1 cellular context compared by ENCODE assay signal in the genomic region with DNA sequence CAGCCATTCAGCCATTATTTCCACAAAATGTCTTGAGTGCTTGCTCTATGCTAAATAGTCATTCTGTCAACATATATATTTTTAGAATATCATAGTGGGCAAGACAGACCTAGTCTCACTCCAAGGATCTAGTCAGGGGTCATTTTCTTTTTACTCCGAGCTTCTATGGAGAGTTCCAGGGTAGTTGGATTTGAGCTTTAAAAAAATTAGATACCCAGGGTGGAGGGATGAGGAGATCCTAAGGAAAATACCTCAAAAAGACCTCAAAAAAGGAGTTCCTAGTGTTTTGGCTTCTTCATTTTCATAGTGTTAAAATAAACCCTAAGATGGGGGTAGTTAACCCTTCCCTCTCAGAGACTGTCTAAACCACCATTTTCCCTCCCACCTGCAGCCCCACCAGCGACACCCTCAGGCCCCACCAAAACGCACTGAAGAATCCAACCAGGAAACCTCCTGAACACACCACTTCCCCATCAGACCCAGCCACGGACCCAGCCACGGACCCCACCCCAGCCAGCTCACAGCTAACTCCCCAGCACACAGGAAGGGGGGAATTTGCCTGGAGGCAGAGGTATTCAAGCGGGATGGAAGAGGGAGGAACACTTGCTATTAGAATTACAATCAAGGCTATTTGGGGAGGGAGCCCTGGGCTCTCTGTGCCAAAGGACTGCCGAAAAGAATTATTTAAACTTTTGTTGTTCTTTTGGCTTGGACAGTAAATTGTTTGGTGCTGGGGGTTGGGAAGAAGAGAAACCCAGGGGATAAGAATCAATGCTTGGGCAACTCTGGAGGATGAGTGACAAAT.
TF ChIP-seq lines count a peak whose summit lies in the region.

No MANE protein-coding gene starts in this region.

TF ChIP-seq in HepG2, 621 proteins besides CTCF, POLR2A, EP300 and RAD21 (continues in another document):
- TF ChIP-seq, protein P1, sequence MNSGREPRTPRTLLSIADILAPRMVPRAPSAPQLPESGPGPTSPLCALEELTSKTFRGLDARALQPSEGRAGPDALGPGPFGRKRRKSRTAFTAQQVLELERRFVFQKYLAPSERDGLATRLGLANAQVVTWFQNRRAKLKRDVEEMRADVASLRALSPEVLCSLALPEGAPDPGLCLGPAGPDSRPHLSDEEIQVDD (CRISPR knock-in tag; IDR thresholded peaks at IDR 0.05; ENCODE audit: borderline replicate concordance), result no peak
- TF ChIP-seq ZNF572 (CRISPR knock-in tag; IDR thresholded peaks at IDR 0.05) (0 out of 2 replicates have a peak, but pooled peaks have one; percentile 70), ZBTB7B (CRISPR knock-in tag; IDR thresholded peaks at IDR 0.05) (no peak; the same call in 1 of the 2 replicates), JUN (CRISPR knock-in tag; IDR thresholded peaks at IDR 0.05) (0 out of 2 replicates have a peak, but pooled peaks have one; percentile 22), JUNB (CRISPR knock-in tag; IDR thresholded peaks at IDR 0.05; ENCODE audit: borderline replicate concordance) (0 out of 2 replicates have a peak, but pooled peaks have one; percentile 4), TCF12 (IDR thresholded peaks at IDR 0.05) (no peak), TCF12 (CRISPR knock-in tag; IDR thresholded peaks at IDR 0.05) (0 out of 2 replicates have a peak, but pooled peaks have one; percentile 65), ISL2 (CRISPR knock-in tag; IDR thresholded peaks at IDR 0.05) (no peak), MATR3 (CRISPR knock-in tag; IDR thresholded peaks at IDR 0.05) (no peak), FOXJ3 (CRISPR knock-in tag; IDR thresholded peaks at IDR 0.05; ENCODE audit: borderline replicate concordance) (no peak), FOXP1 (IDR thresholded peaks at IDR 0.05) (no peak), FOXP1 (CRISPR knock-in tag; IDR thresholded peaks at IDR 0.05) (no peak), ZNF674 (CRISPR knock-in tag; IDR thresholded peaks at IDR 0.05; ENCODE audit: low read depth) (no peak), ZNF10 (CRISPR knock-in tag; IDR thresholded peaks at IDR 0.05; ENCODE audit: borderline replicate concordance, low read depth) (no peak), ATF1 (CRISPR knock-in tag; IDR thresholded peaks at IDR 0.05) (no peak), ZNF564 (CRISPR knock-in tag; IDR thresholded peaks at IDR 0.05) (no peak), ZNF232 (CRISPR knock-in tag; IDR thresholded peaks at IDR 0.05; ENCODE audit: borderline replicate concordance) (no peak)
- TF ChIP-seq, protein P2, sequence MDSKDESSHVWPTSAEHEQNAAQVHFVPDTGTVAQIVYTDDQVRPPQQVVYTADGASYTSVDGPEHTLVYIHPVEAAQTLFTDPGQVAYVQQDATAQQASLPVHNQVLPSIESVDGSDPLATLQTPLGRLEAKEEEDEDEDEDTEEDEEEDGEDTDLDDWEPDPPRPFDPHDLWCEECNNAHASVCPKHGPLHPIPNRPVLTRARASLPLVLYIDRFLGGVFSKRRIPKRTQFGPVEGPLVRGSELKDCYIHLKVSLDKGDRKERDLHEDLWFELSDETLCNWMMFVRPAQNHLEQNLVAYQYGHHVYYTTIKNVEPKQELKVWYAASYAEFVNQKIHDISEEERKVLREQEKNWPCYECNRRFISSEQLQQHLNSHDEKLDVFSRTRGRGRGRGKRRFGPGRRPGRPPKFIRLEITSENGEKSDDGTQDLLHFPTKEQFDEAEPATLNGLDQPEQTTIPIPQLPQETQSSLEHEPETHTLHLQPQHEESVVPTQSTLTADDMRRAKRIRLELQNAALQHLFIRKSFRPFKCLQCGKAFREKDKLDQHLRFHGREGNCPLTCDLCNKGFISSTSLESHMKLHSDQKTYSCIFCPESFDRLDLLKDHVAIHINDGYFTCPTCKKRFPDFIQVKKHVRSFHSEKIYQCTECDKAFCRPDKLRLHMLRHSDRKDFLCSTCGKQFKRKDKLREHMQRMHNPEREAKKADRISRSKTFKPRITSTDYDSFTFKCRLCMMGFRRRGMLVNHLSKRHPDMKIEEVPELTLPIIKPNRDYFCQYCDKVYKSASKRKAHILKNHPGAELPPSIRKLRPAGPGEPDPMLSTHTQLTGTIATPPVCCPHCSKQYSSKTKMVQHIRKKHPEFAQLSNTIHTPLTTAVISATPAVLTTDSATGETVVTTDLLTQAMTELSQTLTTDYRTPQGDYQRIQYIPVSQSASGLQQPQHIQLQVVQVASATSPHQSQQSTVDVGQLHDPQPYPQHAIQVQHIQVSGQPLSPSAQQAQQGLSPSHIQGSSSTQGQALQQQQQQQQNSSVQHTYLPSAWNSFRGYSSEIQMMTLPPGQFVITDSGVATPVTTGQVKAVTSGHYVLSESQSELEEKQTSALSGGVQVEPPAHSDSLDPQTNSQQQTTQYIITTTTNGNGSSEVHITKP (CRISPR knock-in tag; IDR thresholded peaks at IDR 0.05; ENCODE audit: low read depth), result no peak; the same call in 1 of the 2 replicates
- TF ChIP-seq, protein P3, sequence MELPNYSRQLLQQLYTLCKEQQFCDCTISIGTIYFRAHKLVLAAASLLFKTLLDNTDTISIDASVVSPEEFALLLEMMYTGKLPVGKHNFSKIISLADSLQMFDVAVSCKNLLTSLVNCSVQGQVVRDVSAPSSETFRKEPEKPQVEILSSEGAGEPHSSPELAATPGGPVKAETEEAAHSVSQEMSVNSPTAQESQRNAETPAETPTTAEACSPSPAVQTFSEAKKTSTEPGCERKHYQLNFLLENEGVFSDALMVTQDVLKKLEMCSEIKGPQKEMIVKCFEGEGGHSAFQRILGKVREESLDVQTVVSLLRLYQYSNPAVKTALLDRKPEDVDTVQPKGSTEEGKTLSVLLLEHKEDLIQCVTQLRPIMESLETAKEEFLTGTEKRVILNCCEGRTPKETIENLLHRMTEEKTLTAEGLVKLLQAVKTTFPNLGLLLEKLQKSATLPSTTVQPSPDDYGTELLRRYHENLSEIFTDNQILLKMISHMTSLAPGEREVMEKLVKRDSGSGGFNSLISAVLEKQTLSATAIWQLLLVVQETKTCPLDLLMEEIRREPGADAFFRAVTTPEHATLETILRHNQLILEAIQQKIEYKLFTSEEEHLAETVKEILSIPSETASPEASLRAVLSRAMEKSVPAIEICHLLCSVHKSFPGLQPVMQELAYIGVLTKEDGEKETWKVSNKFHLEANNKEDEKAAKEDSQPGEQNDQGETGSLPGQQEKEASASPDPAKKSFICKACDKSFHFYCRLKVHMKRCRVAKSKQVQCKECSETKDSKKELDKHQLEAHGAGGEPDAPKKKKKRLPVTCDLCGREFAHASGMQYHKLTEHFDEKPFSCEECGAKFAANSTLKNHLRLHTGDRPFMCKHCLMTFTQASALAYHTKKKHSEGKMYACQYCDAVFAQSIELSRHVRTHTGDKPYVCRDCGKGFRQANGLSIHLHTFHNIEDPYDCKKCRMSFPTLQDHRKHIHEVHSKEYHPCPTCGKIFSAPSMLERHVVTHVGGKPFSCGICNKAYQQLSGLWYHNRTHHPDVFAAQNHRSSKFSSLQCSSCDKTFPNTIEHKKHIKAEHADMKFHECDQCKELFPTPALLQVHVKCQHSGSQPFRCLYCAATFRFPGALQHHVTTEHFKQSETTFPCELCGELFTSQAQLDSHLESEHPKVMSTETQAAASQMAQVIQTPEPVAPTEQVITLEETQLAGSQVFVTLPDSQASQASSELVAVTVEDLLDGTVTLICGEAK (IDR thresholded peaks at IDR 0.05), result no peak
- TF ChIP-seq, protein P3 (CRISPR knock-in tag; IDR thresholded peaks at IDR 0.05), result no peak
- TF ChIP-seq, protein P4, sequence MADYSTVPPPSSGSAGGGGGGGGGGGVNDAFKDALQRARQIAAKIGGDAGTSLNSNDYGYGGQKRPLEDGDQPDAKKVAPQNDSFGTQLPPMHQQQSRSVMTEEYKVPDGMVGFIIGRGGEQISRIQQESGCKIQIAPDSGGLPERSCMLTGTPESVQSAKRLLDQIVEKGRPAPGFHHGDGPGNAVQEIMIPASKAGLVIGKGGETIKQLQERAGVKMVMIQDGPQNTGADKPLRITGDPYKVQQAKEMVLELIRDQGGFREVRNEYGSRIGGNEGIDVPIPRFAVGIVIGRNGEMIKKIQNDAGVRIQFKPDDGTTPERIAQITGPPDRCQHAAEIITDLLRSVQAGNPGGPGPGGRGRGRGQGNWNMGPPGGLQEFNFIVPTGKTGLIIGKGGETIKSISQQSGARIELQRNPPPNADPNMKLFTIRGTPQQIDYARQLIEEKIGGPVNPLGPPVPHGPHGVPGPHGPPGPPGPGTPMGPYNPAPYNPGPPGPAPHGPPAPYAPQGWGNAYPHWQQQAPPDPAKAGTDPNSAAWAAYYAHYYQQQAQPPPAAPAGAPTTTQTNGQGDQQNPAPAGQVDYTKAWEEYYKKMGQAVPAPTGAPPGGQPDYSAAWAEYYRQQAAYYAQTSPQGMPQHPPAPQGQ (CRISPR knock-in tag; IDR thresholded peaks at IDR 0.05; ENCODE audit: borderline replicate concordance), result no peak
- TF ChIP-seq, protein P5, sequence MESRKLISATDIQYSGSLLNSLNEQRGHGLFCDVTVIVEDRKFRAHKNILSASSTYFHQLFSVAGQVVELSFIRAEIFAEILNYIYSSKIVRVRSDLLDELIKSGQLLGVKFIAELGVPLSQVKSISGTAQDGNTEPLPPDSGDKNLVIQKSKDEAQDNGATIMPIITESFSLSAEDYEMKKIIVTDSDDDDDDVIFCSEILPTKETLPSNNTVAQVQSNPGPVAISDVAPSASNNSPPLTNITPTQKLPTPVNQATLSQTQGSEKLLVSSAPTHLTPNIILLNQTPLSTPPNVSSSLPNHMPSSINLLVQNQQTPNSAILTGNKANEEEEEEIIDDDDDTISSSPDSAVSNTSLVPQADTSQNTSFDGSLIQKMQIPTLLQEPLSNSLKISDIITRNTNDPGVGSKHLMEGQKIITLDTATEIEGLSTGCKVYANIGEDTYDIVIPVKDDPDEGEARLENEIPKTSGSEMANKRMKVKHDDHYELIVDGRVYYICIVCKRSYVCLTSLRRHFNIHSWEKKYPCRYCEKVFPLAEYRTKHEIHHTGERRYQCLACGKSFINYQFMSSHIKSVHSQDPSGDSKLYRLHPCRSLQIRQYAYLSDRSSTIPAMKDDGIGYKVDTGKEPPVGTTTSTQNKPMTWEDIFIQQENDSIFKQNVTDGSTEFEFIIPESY (CRISPR knock-in tag; IDR thresholded peaks at IDR 0.05), result no peak
- TF ChIP-seq, protein P6, sequence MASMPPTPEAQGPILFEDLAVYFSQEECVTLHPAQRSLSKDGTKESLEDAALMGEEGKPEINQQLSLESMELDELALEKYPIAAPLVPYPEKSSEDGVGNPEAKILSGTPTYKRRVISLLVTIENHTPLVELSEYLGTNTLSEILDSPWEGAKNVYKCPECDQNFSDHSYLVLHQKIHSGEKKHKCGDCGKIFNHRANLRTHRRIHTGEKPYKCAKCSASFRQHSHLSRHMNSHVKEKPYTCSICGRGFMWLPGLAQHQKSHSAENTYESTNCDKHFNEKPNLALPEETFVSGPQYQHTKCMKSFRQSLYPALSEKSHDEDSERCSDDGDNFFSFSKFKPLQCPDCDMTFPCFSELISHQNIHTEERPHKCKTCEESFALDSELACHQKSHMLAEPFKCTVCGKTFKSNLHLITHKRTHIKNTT (CRISPR knock-in tag; IDR thresholded peaks at IDR 0.05), result no peak
- TF ChIP-seq, protein P7, sequence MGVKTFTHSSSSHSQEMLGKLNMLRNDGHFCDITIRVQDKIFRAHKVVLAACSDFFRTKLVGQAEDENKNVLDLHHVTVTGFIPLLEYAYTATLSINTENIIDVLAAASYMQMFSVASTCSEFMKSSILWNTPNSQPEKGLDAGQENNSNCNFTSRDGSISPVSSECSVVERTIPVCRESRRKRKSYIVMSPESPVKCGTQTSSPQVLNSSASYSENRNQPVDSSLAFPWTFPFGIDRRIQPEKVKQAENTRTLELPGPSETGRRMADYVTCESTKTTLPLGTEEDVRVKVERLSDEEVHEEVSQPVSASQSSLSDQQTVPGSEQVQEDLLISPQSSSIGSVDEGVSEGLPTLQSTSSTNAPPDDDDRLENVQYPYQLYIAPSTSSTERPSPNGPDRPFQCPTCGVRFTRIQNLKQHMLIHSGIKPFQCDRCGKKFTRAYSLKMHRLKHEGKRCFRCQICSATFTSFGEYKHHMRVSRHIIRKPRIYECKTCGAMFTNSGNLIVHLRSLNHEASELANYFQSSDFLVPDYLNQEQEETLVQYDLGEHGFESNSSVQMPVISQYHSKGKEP (CRISPR knock-in tag; IDR thresholded peaks at IDR 0.05), result no peak
- TF ChIP-seq, protein P8, sequence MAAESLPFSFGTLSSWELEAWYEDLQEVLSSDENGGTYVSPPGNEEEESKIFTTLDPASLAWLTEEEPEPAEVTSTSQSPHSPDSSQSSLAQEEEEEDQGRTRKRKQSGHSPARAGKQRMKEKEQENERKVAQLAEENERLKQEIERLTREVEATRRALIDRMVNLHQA (CRISPR knock-in tag; IDR thresholded peaks at IDR 0.05), result no peak
- TF ChIP-seq, protein P9, sequence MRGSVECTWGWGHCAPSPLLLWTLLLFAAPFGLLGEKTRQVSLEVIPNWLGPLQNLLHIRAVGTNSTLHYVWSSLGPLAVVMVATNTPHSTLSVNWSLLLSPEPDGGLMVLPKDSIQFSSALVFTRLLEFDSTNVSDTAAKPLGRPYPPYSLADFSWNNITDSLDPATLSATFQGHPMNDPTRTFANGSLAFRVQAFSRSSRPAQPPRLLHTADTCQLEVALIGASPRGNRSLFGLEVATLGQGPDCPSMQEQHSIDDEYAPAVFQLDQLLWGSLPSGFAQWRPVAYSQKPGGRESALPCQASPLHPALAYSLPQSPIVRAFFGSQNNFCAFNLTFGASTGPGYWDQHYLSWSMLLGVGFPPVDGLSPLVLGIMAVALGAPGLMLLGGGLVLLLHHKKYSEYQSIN (CRISPR knock-in tag; IDR thresholded peaks at IDR 0.05; ENCODE audit: borderline replicate concordance), result no peak
